Comparison of ENCODE assay signal across 9 cellular contexts in genomic region chr4:75512336-75513211, GRCh38. TPM values are rescaled to one million over a fixed set of nuclear protein-coding genes. Genes with fewer than 3 reads are reported as not detected.
DNase-seq lines count a peak whose midpoint lies in the region; ATAC-seq, FAIRE-seq and TF ChIP-seq lines count a peak whose summit lies in the region.
"Had no signal": no experiment of that assay in that cellular context is flagged by ENCODE, and none has a peak within 500 bp of the region (broad histone marks: within the 10 kb centered on the region; RNA-seq: fewer than 3 reads in every experiment).

No MANE protein-coding gene starts in this region.

- TF ChIP-seq POLR2A in adrenal gland (IDR thresholded peaks at IDR 0.05) (no peak), right lobe of liver (IDR thresholded peaks at IDR 0.05) (no peak)

- no peak overlapping the region for H2AFZ ChIP-seq in DND-41 (ENCODE audit: low read depth, low read length)

- H3K27ac ChIP-seq in DND-41 (ENCODE audit: low read length) (peak overlapping the region; percentile 51), HUES6 (ENCODE audit: low read depth, low read length) (no peak overlapping the region), adrenal gland (peak overlapping the region in 3 of 5 donors; percentile 93 to 99 (median 98)), right lobe of liver (peak overlapping the region; percentile 85 to 88 (median 87))

- no peak for DNase-seq in DND-41
- peak in 1 of 7 donors; percentile 6 for DNase-seq in adrenal gland
- DNase-seq in right lobe of liver: no peak
- DNase-seq in SHP77 treated with DMSO at 0.1 percent for 48 hours (lab: John Stamatoyannopoulos, UW): no peak
- DNase-seq in frontal cortex (ENCODE audit: low spot score in 2 of 2): no peak
- DNase-seq in OCI-M2 (lab: John Stamatoyannopoulos, UW; ENCODE audit: unreplicated experiment): no peak

- H3K36me3 ChIP-seq in DND-41 (ENCODE audit: insufficient read depth, low read length): peaks cover 19% of the 10 kb centered on the region
- H3K36me3 ChIP-seq in HUES6 (ENCODE audit: control insufficient read depth, insufficient read depth, low read length): peaks cover 21% of the 10 kb centered on the region
- H3K36me3 ChIP-seq in adrenal gland (replicated peaks in 1 of 2): peaks cover 0 to 10% of the 10 kb centered on the region in 2 donors
- peaks cover 0 to 21% (median 3%) of the 10 kb centered on the region in 4 donors for H3K36me3 ChIP-seq in right lobe of liver

- H3K27me3 ChIP-seq in DND-41 (ENCODE audit: insufficient read depth, low read length, poor library complexity) (no peaks in the 10 kb centered on the region), HUES6 (ENCODE audit: control insufficient read depth, insufficient read depth, low read length) (no peaks in the 10 kb centered on the region), adrenal gland (no peaks in the 10 kb centered on the region), right lobe of liver (no peaks in the 10 kb centered on the region)

- H3K4me1 ChIP-seq in DND-41 (ENCODE audit: insufficient read depth, low read length): peaks cover 61% of the 10 kb centered on the region
- H3K4me1 ChIP-seq in HUES6 (ENCODE audit: control insufficient read depth, insufficient read depth, low read length): peaks cover 18% of the 10 kb centered on the region
- H3K4me1 ChIP-seq in adrenal gland (replicated peaks in 1 of 2): peaks cover 27 to 51% of the 10 kb centered on the region in 2 donors
- H3K4me1 ChIP-seq in right lobe of liver: peaks cover 0 to 29% (median 10%) of the 10 kb centered on the region in 4 donors

- H3K9ac ChIP-seq in DND-41 (ENCODE audit: low read depth, low read length) (peak overlapping the region; percentile 18), HUES6 (ENCODE audit: low read length) (no peak overlapping the region)

- TF ChIP-seq CTCF in DND-41 (IDR thresholded peaks at IDR 0.05; ENCODE audit: borderline replicate concordance, extremely low read depth, low read length, poor library complexity, severe bottlenecking) (no peak), adrenal gland (IDR thresholded peaks at IDR 0.05) (no peak), right lobe of liver (IDR thresholded peaks at IDR 0.05) (no peak)

- H3K79me2 ChIP-seq in DND-41 (ENCODE audit: insufficient read depth, low read length): peaks cover 77% of the 10 kb centered on the region

- ATAC-seq in DND-41 (ENCODE audit: insufficient read depth, low read depth) (no peak), right lobe of liver (no peak), GM19035 (IDR thresholded peaks at IDR 0.05; ENCODE audit: unreplicated experiment) (no peak)
- ATAC-seq: T-cell had no signal

- H3K4me2 ChIP-seq in DND-41 (ENCODE audit: insufficient read depth, low read length): peak overlapping the region; percentile 95

- no peak for FAIRE-seq in frontal cortex (lab: Jason Lieb, UNC)

- H3K4me3 ChIP-seq in DND-41 (ENCODE audit: low read depth in 1 of 2, low read length in 2 of 2) (peak overlapping the region in 1 of 2 experiments; percentile 95; a peak in 3 of 4 replicates), HUES6 (ENCODE audit: low read depth, low read length) (peak overlapping the region; percentile 84), adrenal gland (peak overlapping the region in 1 of 4 donors; percentile 68), right lobe of liver (peak overlapping the region; percentile 47 to 87 (median 81))

- H4K20me1 ChIP-seq in DND-41 (ENCODE audit: insufficient read depth, low read length): no peaks in the 10 kb centered on the region

- H3K9me3 ChIP-seq in DND-41 (ENCODE audit: insufficient read depth, low read length, severe bottlenecking) (no peaks in the 10 kb centered on the region), HUES6 (ENCODE audit: control insufficient read depth, insufficient read depth, low read depth, low read length) (no peaks in the 10 kb centered on the region; the same call in 1 of the 2 replicates), adrenal gland (replicated peaks in 1 of 3) (no peaks in the 10 kb centered on the region), right lobe of liver (no peaks in the 10 kb centered on the region)

- WGBS in adrenal gland, 4 donors: 47 to 63% (median 60%) methylated on average over 6 of the region's 6 CpGs
- WGBS in right lobe of liver (ENCODE audit: insufficient coverage, low coverage, low lambda C conversion rate, missing lambda C conversion rate): 35% methylated on average over 6 of the region's 6 CpGs

- intact Hi-C loops in adrenal gland (cut with DNase I) (no loop called here), right lobe of liver (cut with DNase I) (no loop called here)

RNA-seq across cellular contexts. Expression of gene RCHY1, which starts 1.6 kb away (rescaled TPM):
- total RNA-seq in adrenal gland (10 to 100 TPM; 25.1 to 54.2 (median 33.1) TPM), right lobe of liver (10 to 100 TPM in 5 of 6 experiments, 1 to 10 TPM in 1; 8.6 to 19.3 (median 14.0) TPM), frontal cortex (48.5 TPM)
- 10 to 100 TPM in 2 of 3 donors, 1 to 10 TPM in 1; 7.4 to 52.7 (median 15.3) TPM for polyA plus RNA-seq in adrenal gland

RNA-seq across cellular contexts. Expression of gene THAP6, which starts 1.7 kb away (rescaled TPM):
- 10 to 100 TPM in 6 of 8 donors, 1 to 10 TPM in 2; 5.9 to 54.4 (median 18.7) TPM for total RNA-seq in adrenal gland
- 10 to 100 TPM in 1 of 3 donors, 1 to 10 TPM in 2; 4.2 to 21.9 (median 6.1) TPM for polyA plus RNA-seq in adrenal gland
- 10 to 100 TPM in 3 of 6 experiments, 1 to 10 TPM in 3; 6.8 to 11.5 (median 10.0) TPM for total RNA-seq in right lobe of liver
- 13.0 TPM for total RNA-seq in frontal cortex

RNA-seq across cellular contexts. Expression of gene ODAPH, which starts 43.3 kb away (rescaled TPM):
- not detected for total RNA-seq in adrenal gland
- polyA plus RNA-seq in adrenal gland: under 1 TPM in 2 of 3 donors, not detected in 1; 0.13 to 0.24 TPM
- not detected for total RNA-seq in right lobe of liver
- not detected for total RNA-seq in frontal cortex
